1 cellular context compared by ENCODE assay signal in genomic region chr6:125503181-125503580, GRCh38.
TF ChIP-seq lines count a peak whose summit lies in the region.

No MANE protein-coding gene starts in this region.

TF ChIP-seq in GM23338, 12 proteins besides CTCF, POLR2A, EP300 and RAD21 (continued from another document):
- TF ChIP-seq REST (IDR thresholded peaks at IDR 0.05; ENCODE audit: unreplicated experiment): no peak
- TF ChIP-seq EZH2 (IDR thresholded peaks at IDR 0.05; ENCODE audit: low read depth, unreplicated experiment): no peak
- no peak for TF ChIP-seq POLR2AphosphoS5 (IDR thresholded peaks at IDR 0.05; ENCODE audit: low read depth)
- no peak for TF ChIP-seq ZNF331 (CRISPR knock-in tag; IDR thresholded peaks at IDR 0.05; ENCODE audit: low read depth)
- TF ChIP-seq ZNF462 (CRISPR knock-in tag; IDR thresholded peaks at IDR 0.05): no peak
